10 cellular contexts compared by ENCODE assay signal in the genomic region with DNA sequence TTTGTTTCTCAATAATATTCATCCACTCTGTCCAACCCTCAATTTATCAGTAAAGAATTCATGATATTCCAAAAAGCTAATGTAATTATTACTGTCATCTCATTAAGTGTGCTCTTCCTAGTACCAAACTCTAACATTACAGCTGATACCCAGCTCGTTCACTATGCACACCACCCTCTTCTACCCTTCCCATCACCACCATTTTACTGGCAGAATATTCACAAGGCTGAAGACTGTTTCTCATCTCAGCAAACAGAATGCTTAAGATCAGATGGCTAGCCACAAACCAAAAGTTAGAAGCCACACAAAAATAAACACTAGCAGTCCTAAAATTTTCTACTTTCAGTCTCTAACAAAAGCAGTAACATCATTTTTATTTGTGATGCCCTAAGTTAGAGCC.
DNase-seq lines count a peak whose midpoint lies in the region; ATAC-seq and TF ChIP-seq lines count a peak whose summit lies in the region.
"Had no signal": no experiment of that assay in that cellular context is flagged by ENCODE, and none has a peak within 500 bp of the region (broad histone marks: within the 10 kb centered on the region; RNA-seq: fewer than 3 reads in every experiment).

No MANE protein-coding gene starts in this region.

- POLR2A ChIA-PET in CD4-positive, alpha-beta T cell (lab: Charles Lee), result interaction anchor here (0.6 to 1.4 kb wide), 3 partner anchors 84 to 228 kb away, joined by 3 read pairs; no protein-coding TSS in a partner anchor

- peak overlapping the region; percentile 57 for H3K27ac Mint-ChIP-seq in CD4-positive, alpha-beta T cell
- H3K27ac Mint-ChIP-seq in chondrocyte (ENCODE audit: unreplicated experiment), result peak overlapping the region; percentile 82
- H3K27ac Mint-ChIP-seq in stimulated activated memory B cell treated with anti-CD40 and anti-IgM and Interleukin-4, amounts not matched to agents 10 μg/mL and 1 μg/mL and 100 μg/mL, for 72 hours, result no peak overlapping the region

- H3K36me3 Mint-ChIP-seq in CD4-positive, alpha-beta T cell (ENCODE audit: low read depth), result no peaks in the 10 kb centered on the region
- H3K36me3 Mint-ChIP-seq in chondrocyte (ENCODE audit: low read depth), result no peaks in the 10 kb centered on the region
- no peaks in the 10 kb centered on the region for H3K36me3 Mint-ChIP-seq in stimulated activated memory B cell treated with anti-CD40 and anti-IgM and Interleukin-4, amounts not matched to agents 10 μg/mL and 1 μg/mL and 100 μg/mL, for 72 hours

- no peaks in the 10 kb centered on the region for H3K27me3 ChIP-seq in CD4-positive, alpha-beta T cell (ENCODE audit: control insufficient read depth, insufficient read depth, low read length)
- no peaks in the 10 kb centered on the region for H3K27me3 ChIP-seq in neuron (ENCODE audit: insufficient read depth, low read length)

- H3K9me3 ChIP-seq in CD4-positive, alpha-beta T cell (ENCODE audit: control insufficient read depth, low read length), result no peaks in the 10 kb centered on the region
- no peaks in the 10 kb centered on the region for H3K9me3 ChIP-seq in neuron (ENCODE audit: low read length)

- CTCF ChIA-PET in CD4-positive, alpha-beta T cell (lab: Charles Lee), result no interaction called here

- ATAC-seq in CD4-positive, alpha-beta T cell (ENCODE audit: poor library complexity), result no peak
- ATAC-seq in stimulated activated memory B cell treated with anti-CD40 and anti-IgM and Interleukin-4, amounts not matched to agents 10 μg/mL and 1 μg/mL and 100 μg/mL, for 72 hours, result no peak
- ATAC-seq in HG02678 (IDR thresholded peaks at IDR 0.05; ENCODE audit: unreplicated experiment), result no peak

- peaks cover 81% of the 10 kb centered on the region for H3K4me1 Mint-ChIP-seq in CD4-positive, alpha-beta T cell (ENCODE audit: low read depth)
- H3K4me1 Mint-ChIP-seq in chondrocyte (ENCODE audit: low read depth), result peaks cover 45% of the 10 kb centered on the region
- peaks cover 65% of the 10 kb centered on the region for H3K4me1 Mint-ChIP-seq in stimulated activated memory B cell treated with anti-CD40 and anti-IgM and Interleukin-4, amounts not matched to agents 10 μg/mL and 1 μg/mL and 100 μg/mL, for 72 hours

- peaks cover 28% of the 10 kb centered on the region for H3K4me1 ChIP-seq in neuron (ENCODE audit: insufficient read depth, low read length)

- H3K27me3 Mint-ChIP-seq in CD4-positive, alpha-beta T cell, result no peaks in the 10 kb centered on the region
- H3K27me3 Mint-ChIP-seq in chondrocyte (ENCODE audit: low read depth), result no peaks in the 10 kb centered on the region
- H3K27me3 Mint-ChIP-seq in stimulated activated memory B cell treated with anti-CD40 and anti-IgM and Interleukin-4, amounts not matched to agents 10 μg/mL and 1 μg/mL and 100 μg/mL, for 72 hours, result no peaks in the 10 kb centered on the region

- no peak for TF ChIP-seq CTCF in CD4-positive, alpha-beta T cell (IDR thresholded peaks at IDR 0.05)
- TF ChIP-seq CTCF in chondrocyte (IDR thresholded peaks at IDR 0.05), result no peak

- no peaks in the 10 kb centered on the region for H3K9me3 Mint-ChIP-seq in CD4-positive, alpha-beta T cell
- no peaks in the 10 kb centered on the region for H3K9me3 Mint-ChIP-seq in chondrocyte (ENCODE audit: low read depth)
- no peaks in the 10 kb centered on the region for H3K9me3 Mint-ChIP-seq in stimulated activated memory B cell treated with anti-CD40 and anti-IgM and Interleukin-4, amounts not matched to agents 10 μg/mL and 1 μg/mL and 100 μg/mL, for 72 hours

- intact Hi-C loops in CD4-positive, alpha-beta T cell (cut with DNase I, micrococcal nuclease), result loop anchor here in 1 of 2 experiments (5.0 kb wide), 2 partner anchors 35 to 55 kb away; no protein-coding TSS in a partner anchor

- peak overlapping the region; percentile 73 for H3K4me3 ChIP-seq in neuron (ENCODE audit: low read length)

- no peak overlapping the region for H2AFZ ChIP-seq in neuron (ENCODE audit: low read depth, low read length)

- H3K36me3 ChIP-seq in neuron (ENCODE audit: insufficient read depth, low read length), result no peaks in the 10 kb centered on the region

- no peak for DNase-seq in CD4-positive, alpha-beta T cell
- peak; percentile 39 for DNase-seq in NCI-H69 (lab: John Stamatoyannopoulos, UW)
- DNase-seq in chondrocyte (ENCODE audit: low spot score), result no peak
- no peak for DNase-seq in NCI-H2196 (lab: John Stamatoyannopoulos, UW; ENCODE audit: unreplicated experiment)
- no peak for DNase-seq in DMS153 (lab: John Stamatoyannopoulos, UW)
- DNase-seq: NCI-H2029 treated with DMSO at 0.1 percent for 48 hours; stimulated activated CD4-positive, alpha-beta T cell treated with anti-CD3 and anti-CD28 coated beads, Interleukin-4, amount 100 ng/mL, for 1 hour had no signal

- no peak overlapping the region for H3K27ac ChIP-seq in CD4-positive, alpha-beta T cell (ENCODE audit: low read depth, low read length)

- H3K4me3 Mint-ChIP-seq in CD4-positive, alpha-beta T cell, result peak overlapping the region; percentile 85
- H3K4me3 Mint-ChIP-seq in chondrocyte (ENCODE audit: unreplicated experiment), result peak overlapping the region; percentile 26
- no peak overlapping the region for H3K4me3 Mint-ChIP-seq in stimulated activated memory B cell treated with anti-CD40 and anti-IgM and Interleukin-4, amounts not matched to agents 10 μg/mL and 1 μg/mL and 100 μg/mL, for 72 hours
